In the genomic region with DNA sequence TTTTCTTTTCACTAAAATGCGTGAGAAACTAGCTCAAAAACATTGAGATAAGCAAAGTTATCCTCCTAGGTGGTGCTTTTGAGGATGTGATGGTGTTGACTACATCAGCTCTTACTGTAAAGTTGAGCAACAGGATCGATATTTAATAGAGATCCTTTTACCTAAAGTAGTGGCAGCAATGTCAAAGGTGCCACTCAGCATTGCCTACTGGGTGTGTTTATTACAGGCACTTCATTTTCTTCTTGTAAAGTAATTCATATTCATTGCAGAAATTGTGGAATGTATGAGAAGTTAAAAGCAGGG, we compare ENCODE assay signal across 10 cellular contexts. TPM values are rescaled to one million over a fixed set of nuclear protein-coding genes. Genes with fewer than 3 reads are reported as not detected.
DNase-seq lines count a peak whose midpoint lies in the region; ATAC-seq and TF ChIP-seq lines count a peak whose summit lies in the region.
"Had no signal": no experiment of that assay in that cellular context is flagged by ENCODE, and none has a peak within 500 bp of the region (broad histone marks: within the 10 kb centered on the region; RNA-seq: fewer than 3 reads in every experiment).

No MANE protein-coding gene starts in this region.

- intact Hi-C loops in prostate gland (cut with DNase I): no loop called here

- no peak for ATAC-seq in RWPE2 (ENCODE audit: low read depth)
- no peak for ATAC-seq in GM19328 (IDR thresholded peaks at IDR 0.05; ENCODE audit: unreplicated experiment)

- peaks cover 31% of the 10 kb centered on the region for H3K79me2 ChIP-seq in fibroblast of lung (ENCODE audit: control insufficient read depth, insufficient read depth, low read length)

- TF ChIP-seq POLR2A in prostate gland (IDR thresholded peaks at IDR 0.05): no peak

- H3K27me3 ChIP-seq in RWPE2 (ENCODE audit: insufficient read depth, poor library complexity, severe bottlenecking) (no peaks in the 10 kb centered on the region), fibroblast of lung (ENCODE audit: control insufficient read depth, insufficient read depth, low read length) (no peaks in the 10 kb centered on the region), prostate gland (replicated peaks; ENCODE audit: insufficient read depth) (no peaks in the 10 kb centered on the region)

- peak overlapping the region; percentile 86 for H3K4me2 ChIP-seq in fibroblast of lung (ENCODE audit: extremely low read depth, insufficient read depth, low read length)

- H3K9me3 ChIP-seq in ES-I3 (ENCODE audit: control insufficient read depth, insufficient read depth, low read length): no peaks in the 10 kb centered on the region
- no peaks in the 10 kb centered on the region for H3K9me3 ChIP-seq in RWPE2 (ENCODE audit: severe bottlenecking)
- H3K9me3 ChIP-seq in fibroblast of lung (ENCODE audit: control insufficient read depth, insufficient read depth, low read depth, low read length): no peaks in the 10 kb centered on the region
- no peaks in the 10 kb centered on the region for H3K9me3 ChIP-seq in prostate gland

- H3K27ac ChIP-seq in RWPE2 (ENCODE audit: poor library complexity, severe bottlenecking): peak overlapping the region; percentile 89
- peak overlapping the region; percentile 93 for H3K27ac ChIP-seq in fibroblast of lung (ENCODE audit: insufficient read depth, low read length)
- no peak overlapping the region for H3K27ac ChIP-seq in prostate gland

- H3K9ac ChIP-seq in ES-I3 (ENCODE audit: low read depth, low read length) (peak overlapping the region; percentile 66), fibroblast of lung (ENCODE audit: insufficient read depth, low read length) (peak overlapping the region; percentile 97)

- H3K36me3 ChIP-seq in ES-I3 (ENCODE audit: insufficient read depth, low read length) (peaks cover 24% of the 10 kb centered on the region), RWPE2 (ENCODE audit: low read depth) (peaks cover 51% of the 10 kb centered on the region), fibroblast of lung (ENCODE audit: control insufficient read depth, insufficient read depth, low read length) (peaks cover 17% of the 10 kb centered on the region), prostate gland (peaks cover 6 to 11% of the 10 kb centered on the region in 2 donors)

- TF ChIP-seq CTCF in RWPE2 (IDR thresholded peaks at IDR 0.05; ENCODE audit: poor library complexity, severe bottlenecking) (no peak), fibroblast of lung (conservative IDR thresholded peaks at IDR 0.05 in 1 of 2, IDR thresholded peaks at IDR 0.05 in 1 of 2; ENCODE audit: low read depth in 1 of 2, low read length in 2 of 2) (no peak), prostate gland (IDR thresholded peaks at IDR 0.05) (no peak)

- H3K4me3 ChIP-seq in RWPE2 (ENCODE audit: severe bottlenecking) (peak overlapping the region; percentile 96), fibroblast of lung (replicated peaks in 1 of 4; ENCODE audit: control extremely low read depth in 1 of 4, insufficient read depth in 1 of 4, low read depth in 3 of 4, low read length in 4 of 4) (peak overlapping the region; percentile 85 to 94 (median 86)), prostate gland (peak overlapping the region; percentile 85 to 88)

- H2AFZ ChIP-seq in fibroblast of lung (ENCODE audit: low read length): no peak overlapping the region

- DNase-seq in RWPE2 (ENCODE audit: low spot score): no peak
- DNase-seq in fibroblast of lung (ENCODE audit: low read depth in 2 of 2): no peak
- DNase-seq in prostate gland (ENCODE audit: low spot score): no peak
- DNase-seq in NCI-H510A (lab: John Stamatoyannopoulos, UW): no peak
- no peak for DNase-seq in NCI-H524 (lab: John Stamatoyannopoulos, UW)
- DNase-seq in cerebellum (ENCODE audit: low spot score): no peak
- DNase-seq: caudate nucleus, NCI-H2171 treated with DMSO at 0.1 percent for 48 hours had no signal

- peaks cover 9% of the 10 kb centered on the region for H3K4me1 ChIP-seq in ES-I3 (ENCODE audit: insufficient read depth, low read length)
- H3K4me1 ChIP-seq in RWPE2 (ENCODE audit: insufficient read depth, poor library complexity, severe bottlenecking): peaks cover 19% of the 10 kb centered on the region
- peaks cover 10% of the 10 kb centered on the region for H3K4me1 ChIP-seq in fibroblast of lung (ENCODE audit: control insufficient read depth, extremely low read depth, insufficient read depth, low read length)
- no peaks in the 10 kb centered on the region for H3K4me1 ChIP-seq in prostate gland (replicated peaks)

- WGBS in prostate gland: 32% methylated on average over 2 of the region's 2 CpGs

- H4K20me1 ChIP-seq in fibroblast of lung (ENCODE audit: control insufficient read depth, extremely low read depth, insufficient read depth, low read length): no peaks in the 10 kb centered on the region

RNA-seq across cellular contexts. Expression of a gene that starts 1.4 kb away (rescaled TPM):
- total RNA-seq in fibroblast of lung (55.2 and 55.5 TPM in 2 replicates), prostate gland (100 to 1,000 TPM in 1 of 2 donors, 10 to 100 TPM in 1; 96.4 to 116 TPM), cerebellum (50.5 TPM)
- polyA plus RNA-seq in fibroblast of lung: 66.9 and 107 TPM in 2 replicates
- 83.3 and 134 TPM in 2 replicates for polyA plus RNA-seq in fibroblast of lung (2012)
- 181 and 235 TPM in 2 replicates for polyA minus RNA-seq in fibroblast of lung (ENCODE audit: low replicate concordance)

RNA-seq across cellular contexts. Expression of a gene that starts 19.2 kb away (rescaled TPM):
- total RNA-seq in fibroblast of lung: not detected in 2 replicates
- polyA plus RNA-seq in fibroblast of lung: not detected in 2 replicates
- polyA plus RNA-seq in fibroblast of lung (2012): not detected in 2 replicates
- polyA minus RNA-seq in fibroblast of lung (ENCODE audit: low replicate concordance): not detected in 2 replicates
- 1 to 10 TPM in 1 of 2 donors, not detected in 1; 1.2 TPM for total RNA-seq in prostate gland
- not detected for total RNA-seq in cerebellum

RNA-seq across cellular contexts. Expression of a gene that starts 33.2 kb away (rescaled TPM):
- not detected in 2 replicates for total RNA-seq in fibroblast of lung
- polyA plus RNA-seq in fibroblast of lung: 0.12 TPM in 1 of 2 replicates, not detected in the other
- polyA plus RNA-seq in fibroblast of lung (2012): 0.17 TPM in 1 of 2 replicates, not detected in the other
- polyA minus RNA-seq in fibroblast of lung (ENCODE audit: low replicate concordance): not detected in 2 replicates
- total RNA-seq in prostate gland: 1 to 10 TPM in 1 of 2 donors, under 1 TPM in 1; 0.41 to 2.2 TPM
- 0.27 TPM for total RNA-seq in cerebellum

RNA-seq across cellular contexts. Expression of a gene that starts 54.5 kb away (rescaled TPM):
- total RNA-seq in fibroblast of lung (not detected in 2 replicates), prostate gland (not detected), cerebellum (not detected)
- polyA plus RNA-seq in fibroblast of lung: not detected in 2 replicates
- not detected in 2 replicates for polyA plus RNA-seq in fibroblast of lung (2012)
- not detected in 2 replicates for polyA minus RNA-seq in fibroblast of lung (ENCODE audit: low replicate concordance)

RNA-seq across cellular contexts. Expression of a gene that starts 54.6 kb away (rescaled TPM):
- total RNA-seq in fibroblast of lung: 48.1 and 51.9 TPM in 2 replicates
- 22.3 and 30.1 TPM in 2 replicates for polyA plus RNA-seq in fibroblast of lung
- 64.2 and 75.9 TPM in 2 replicates for polyA plus RNA-seq in fibroblast of lung (2012)
- 144 and 147 TPM in 2 replicates for polyA minus RNA-seq in fibroblast of lung (ENCODE audit: low replicate concordance)
- 10 to 100 TPM; 82.4 to 91.6 TPM for total RNA-seq in prostate gland
- 43.9 TPM for total RNA-seq in cerebellum

Comparison
In these comparisons a context has a peak if more than half of its experiments do, and no peak if none do; other contexts are left out.
1. H3K27ac ChIP-seq: peak in RWPE2 (single experiment) and fibroblast of lung (single experiment); none in prostate gland (0 of 2).
2. Peak in every context shown above with its lines, with median percentiles within 50 percentile points of each other: H3K4me3 ChIP-seq.